8 cellular contexts compared by ENCODE assay signal in the genomic region with DNA sequence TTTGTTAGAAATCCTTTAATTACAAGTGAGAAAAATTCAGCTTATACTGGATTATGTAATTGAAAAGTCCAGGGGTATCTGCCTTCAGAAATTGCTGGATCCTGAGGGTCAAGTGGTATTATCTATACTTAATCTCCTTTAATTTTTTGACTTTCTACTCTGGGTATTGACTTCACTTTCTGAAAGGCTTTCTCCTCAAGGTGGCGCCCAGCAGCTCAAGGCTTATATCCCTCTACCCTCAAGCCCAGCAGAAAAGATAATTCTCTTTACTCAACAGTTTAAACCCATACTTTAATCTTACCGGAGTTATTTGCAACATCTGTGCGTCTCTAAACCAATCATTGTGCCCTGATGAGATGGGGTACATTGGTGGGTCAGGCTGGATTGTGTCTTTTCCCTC.
A peak's percentile ranks its signal among the peaks of the same experiment; 100 is the strongest.
DNase-seq lines count a peak whose midpoint lies in the region; ATAC-seq and TF ChIP-seq lines count a peak whose summit lies in the region.

No MANE protein-coding gene starts in this region.

- ATAC-seq in stimulated activated naive CD8-positive, alpha-beta T cell treated with anti-CD3 and anti-CD28 coated beads, Interleukin-15, Interleukin-2, amounts not matched to agents 100 U/mL and 50 U/mL, for 24 hours, result no peak
- ATAC-seq in stimulated activated naive CD8-positive, alpha-beta T cell treated with anti-CD3 and anti-CD28 coated beads, Interleukin-15, amount 100 ng/mL, for 72 hours, result no peak

- H3K27me3 Mint-ChIP-seq in stimulated activated naive CD8-positive, alpha-beta T cell treated with anti-CD3 and anti-CD28 coated beads, Interleukin-15, amount 100 ng/mL, for 72 hours, result no peaks in the 10 kb centered on the region

- H3K36me3 ChIP-seq in uterus, result no peaks in the 10 kb centered on the region

- H3K27me3 ChIP-seq in uterus, result no peaks in the 10 kb centered on the region

- no peaks in the 10 kb centered on the region for H3K4me1 ChIP-seq in uterus

- TF ChIP-seq POLR2A in erythroblast (IDR thresholded peaks at IDR 0.05; ENCODE audit: low read length), result no peak
- TF ChIP-seq POLR2A in uterus (IDR thresholded peaks at IDR 0.05), result no peak

- TF ChIP-seq CTCF in uterus (IDR thresholded peaks at IDR 0.05), result peak; percentile 21 to 35 (median 28)

- no peak overlapping the region for H3K27ac ChIP-seq in uterus

- H3K9me3 ChIP-seq in uterus, result no peaks in the 10 kb centered on the region

- no peaks in the 10 kb centered on the region for H3K9me3 Mint-ChIP-seq in stimulated activated naive CD8-positive, alpha-beta T cell treated with anti-CD3 and anti-CD28 coated beads, Interleukin-15, amount 100 ng/mL, for 72 hours

- no peaks in the 10 kb centered on the region for H3K4me1 Mint-ChIP-seq in stimulated activated naive CD8-positive, alpha-beta T cell treated with anti-CD3 and anti-CD28 coated beads, Interleukin-15, amount 100 ng/mL, for 72 hours

- no peak overlapping the region for H3K4me3 ChIP-seq in uterus

- peak; percentile 6 for DNase-seq in stimulated activated naive CD8-positive, alpha-beta T cell treated with anti-CD3 and anti-CD28 coated beads, Interleukin-15, Interleukin-2, amounts not matched to agents 100 U/mL and 50 U/mL, for 24 hours
- DNase-seq in stimulated activated naive CD8-positive, alpha-beta T cell treated with anti-CD3 and anti-CD28 coated beads, Interleukin-15, amount 100 ng/mL, for 72 hours, result no peak
- DNase-seq in NCI-H69 (lab: John Stamatoyannopoulos, UW) (peak; percentile 55), erythroblast (lab: John Stamatoyannopoulos, UW) (peak; percentile 2 to 8), uterus (no peak), T-helper 1 cell (no peak), NCI-H2171 (lab: John Stamatoyannopoulos, UW) (no peak), NK-92 (lab: John Stamatoyannopoulos, UW; ENCODE audit: unreplicated experiment) (no peak)

- no peak overlapping the region for H3K4me3 Mint-ChIP-seq in stimulated activated naive CD8-positive, alpha-beta T cell treated with anti-CD3 and anti-CD28 coated beads, Interleukin-15, amount 100 ng/mL, for 72 hours

- H3K27ac Mint-ChIP-seq in stimulated activated naive CD8-positive, alpha-beta T cell treated with anti-CD3 and anti-CD28 coated beads, Interleukin-15, amount 100 ng/mL, for 72 hours, result no peak overlapping the region

- intact Hi-C loops in uterus (cut with DNase I; ENCODE audit: low total_unique reads), result no loop called here

Comparison
In these comparisons a context has a peak if more than half of its experiments do, and no peak if none do; other contexts are left out.
1. DNase-seq: peak in stimulated activated naive CD8-positive, alpha-beta T cell treated with anti-CD3 and anti-CD28 coated beads, Interleukin-15, Interleukin-2, amounts not matched to agents 100 U/mL and 50 U/mL, for 24 hours (single experiment), NCI-H69 (single experiment) and erythroblast (2 of 2); none in stimulated activated naive CD8-positive, alpha-beta T cell treated with anti-CD3 and anti-CD28 coated beads, Interleukin-15, amount 100 ng/mL, for 72 hours (0 of 2), uterus (0 of 2), T-helper 1 cell (0 of 5), NCI-H2171 (single experiment) and NK-92 (single experiment).